1 cellular context compared by ENCODE assay signal in genomic region chr5:176630681-176631222, GRCh38.
A peak's percentile ranks its signal among the peaks of the same experiment; 100 is the strongest.
TF ChIP-seq lines count a peak whose summit lies in the region.

No MANE protein-coding gene starts in this region.

TF ChIP-seq in HepG2, 621 proteins besides CTCF, POLR2A, EP300 and RAD21:
- TF ChIP-seq PATZ1 (CRISPR knock-in tag; IDR thresholded peaks at IDR 0.05): no peak
- TF ChIP-seq ZNF678 (CRISPR knock-in tag; IDR thresholded peaks at IDR 0.05): no peak
- no peak for TF ChIP-seq ERF (CRISPR knock-in tag; IDR thresholded peaks at IDR 0.05)
- TF ChIP-seq ATF7 (IDR thresholded peaks at IDR 0.05): no peak
- TF ChIP-seq ATF7 (CRISPR knock-in tag; IDR thresholded peaks at IDR 0.05): no peak
- TF ChIP-seq ZNF615 (CRISPR knock-in tag; IDR thresholded peaks at IDR 0.05; ENCODE audit: borderline replicate concordance): no peak
- 0 out of 2 replicates have a peak, but pooled peaks have one; percentile 50 for TF ChIP-seq FOXO4 (CRISPR knock-in tag; conservative IDR thresholded peaks at IDR 0.05)
- TF ChIP-seq GLI4 (CRISPR knock-in tag; IDR thresholded peaks at IDR 0.05; ENCODE audit: borderline replicate concordance): no peak
- no peak for TF ChIP-seq SAFB2 (CRISPR knock-in tag; IDR thresholded peaks at IDR 0.05; ENCODE audit: borderline replicate concordance, low read depth)
- 0 out of 2 replicates have a peak, but pooled peaks have one; percentile 15 for TF ChIP-seq TARDBP (CRISPR knock-in tag; IDR thresholded peaks at IDR 0.05)
- peak; percentile 52; the same call in 1 of the 2 replicates for TF ChIP-seq ZNF800 (CRISPR knock-in tag; IDR thresholded peaks at IDR 0.05)
- no peak for TF ChIP-seq ZNF652 (CRISPR knock-in tag; IDR thresholded peaks at IDR 0.05; ENCODE audit: borderline replicate concordance, low read depth)
- TF ChIP-seq ARID4A (CRISPR knock-in tag; IDR thresholded peaks at IDR 0.05; ENCODE audit: borderline replicate concordance): 0 out of 2 replicates have a peak, but pooled peaks have one; percentile 19
- no peak for TF ChIP-seq ZNF784 (CRISPR knock-in tag; IDR thresholded peaks at IDR 0.05; ENCODE audit: borderline replicate concordance)
- TF ChIP-seq RNF2 (conservative IDR thresholded peaks at IDR 0.05; ENCODE audit: low read depth): 0 out of 2 replicates have a peak, but pooled peaks have one; percentile 2
- no peak for TF ChIP-seq SRSF4 (IDR thresholded peaks at IDR 0.05; ENCODE audit: low read depth, low read length, poor library complexity, severe bottlenecking)
- no peak for TF ChIP-seq KDM2A (CRISPR knock-in tag; IDR thresholded peaks at IDR 0.05; ENCODE audit: borderline replicate concordance, low read depth)
- TF ChIP-seq TBX2 (CRISPR knock-in tag; IDR thresholded peaks at IDR 0.05; ENCODE audit: borderline replicate concordance): no peak
- TF ChIP-seq ZBTB10 (CRISPR knock-in tag; IDR thresholded peaks at IDR 0.05; ENCODE audit: borderline replicate concordance): no peak
- no peak for TF ChIP-seq KLF13 (CRISPR knock-in tag; IDR thresholded peaks at IDR 0.05)
- no peak for TF ChIP-seq CBX5 (CRISPR knock-in tag; IDR thresholded peaks at IDR 0.05; ENCODE audit: borderline replicate concordance)
- TF ChIP-seq IRX3 (CRISPR knock-in tag; IDR thresholded peaks at IDR 0.05; ENCODE audit: borderline replicate concordance, low read depth): no peak
- TF ChIP-seq ZSCAN31 (CRISPR knock-in tag; IDR thresholded peaks at IDR 0.05; ENCODE audit: low read depth): 0 out of 2 replicates have a peak, but pooled peaks have one; percentile 34
TF ChIP-seq in HepG2: peak in this region for 6.
